9 cellular contexts compared by ENCODE assay signal in genomic region chr2:191264647-191265079, GRCh38. TPM values are rescaled to one million over a fixed set of nuclear protein-coding genes. Genes with fewer than 3 reads are reported as not detected.
DNase-seq lines count a peak whose midpoint lies in the region; ATAC-seq lines count a peak whose summit lies in the region.
"Had no signal": no experiment of that assay in that cellular context is flagged by ENCODE, and none has a peak within 500 bp of the region (broad histone marks: within the 10 kb centered on the region; RNA-seq: fewer than 3 reads in every experiment).

No MANE protein-coding gene starts in this region.

- peak; percentile 47 for ATAC-seq in left lobe of liver
- no peak for ATAC-seq in GM18858 (IDR thresholded peaks at IDR 0.05; ENCODE audit: unreplicated experiment)
- no peak for ATAC-seq in HG02938 (IDR thresholded peaks at IDR 0.05; ENCODE audit: unreplicated experiment)

- DNase-seq in A172 (ENCODE audit: low spot score) (peak; percentile 53), HS-5 (ENCODE audit: low read depth) (peak; percentile 72), brain pericyte (ENCODE audit: low read depth, low spot score) (peak; percentile 61), left lobe of liver (ENCODE audit: low spot score) (no peak), OCI-M2 (lab: John Stamatoyannopoulos, UW; ENCODE audit: unreplicated experiment) (no peak)
- no peak for DNase-seq in activated effector memory CD4-positive, alpha-beta T cell treated with anti-CD3 and anti-CD28 coated beads, Interleukin-2, amount 50 U/mL, for 16 hours
- DNase-seq: activated T-cell treated with anti-CD3 and anti-CD28 coated beads, Interleukin-2, amount 50 U/mL, for 48 hours had no signal

RNA-seq across cellular contexts. Expression of gene MYO1B, which starts 19.5 kb away (rescaled TPM):
- total RNA-seq in A172 (2014; rRNA removed; shearing (Covaris generic)): 4.1 and 4.9 TPM in 2 replicates
- total RNA-seq in left lobe of liver: 195 TPM

Comparison
In these comparisons a context has a peak if more than half of its experiments do, and no peak if none do; other contexts are left out.
1. DNase-seq: peak in A172 (single experiment), HS-5 (single experiment) and brain pericyte (single experiment); none in left lobe of liver (single experiment), activated effector memory CD4-positive, alpha-beta T cell treated with anti-CD3 and anti-CD28 coated beads, Interleukin-2, amount 50 U/mL, for 16 hours (single experiment) and OCI-M2 (single experiment).
2. RNA of gene MYO1B, which starts 19.5 kb away (total RNA-seq): 195 TPM in left lobe of liver (single experiment); 4.1 to 4.9 TPM in A172; every median in the first group is over 10 times any median in the second.